8 cellular contexts compared by ENCODE assay signal in genomic region chr11:118610773-118611432, GRCh38. TPM values are rescaled to one million over a fixed set of nuclear protein-coding genes. Genes with fewer than 3 reads are reported as not detected.
A peak's percentile ranks its signal among the peaks of the same experiment; 100 is the strongest.
DNase-seq lines count a peak whose midpoint lies in the region; FAIRE-seq and TF ChIP-seq lines count a peak whose summit lies in the region.

No MANE protein-coding gene starts in this region.

- no peak overlapping the region for H3K9ac ChIP-seq in H1 (replicated peaks in 1 of 4; ENCODE audit: extremely low read depth in 1 of 4, low read depth in 3 of 4, low read length in 3 of 4)

- no peak for TF ChIP-seq POLR2A in NB4 (IDR thresholded peaks at IDR 0.05; ENCODE audit: extremely low read depth, insufficient read length)
- no peak for TF ChIP-seq POLR2A in H1 (IDR thresholded peaks at IDR 0.05; ENCODE audit: control extremely low read depth in 1 of 2, low read depth in 2 of 2, low read length in 2 of 2)

- H3K9me3 ChIP-seq in H1 (ENCODE audit: insufficient read depth in 2 of 2, low read depth in 1 of 2, low read length in 1 of 2) (no peaks in the 10 kb centered on the region; a peak in 1 of 4 replicates), mesodermal cell (ENCODE audit: control insufficient read depth, low read length) (no peaks in the 10 kb centered on the region)

- H3K56ac ChIP-seq in H1 (replicated peaks; ENCODE audit: insufficient read length, low read depth, low read length) = no peak overlapping the region

- H2AK5ac ChIP-seq in H1 (ENCODE audit: low read depth, low read length) = no peak overlapping the region

- FAIRE-seq in H1 (lab: Jason Lieb, UNC) = no peak

- peaks cover 0 to 12% (median 0%) of the 10 kb centered on the region in 4 experiments; a peak in 1 of 8 replicates for H3K36me3 ChIP-seq in H1 (ENCODE audit: control insufficient read depth in 2 of 4, insufficient read depth in 4 of 4, low read length in 3 of 4)
- peaks cover 19% of the 10 kb centered on the region for H3K36me3 ChIP-seq in mesodermal cell (ENCODE audit: control insufficient read depth, insufficient read depth, low read length)

- no peak overlapping the region for H2BK5ac ChIP-seq in H1 (ENCODE audit: low read depth, low read length)

- H3K4ac ChIP-seq in H1 (replicated peaks; ENCODE audit: insufficient read length, low read depth, low read length) = no peak overlapping the region

- 4 to 100% methylated on average over 2 to 36 of the region's 54 CpGs for WGBS in H1 (ENCODE audit: extremely low coverage in 1 of 2, insufficient coverage in 1 of 2, insufficient read length in 1 of 2, insufficient replicate concordance in 2 of 2, low coverage in 1 of 2, low lambda C conversion rate in 2 of 2, missing lambda C conversion rate in 1 of 2), 2 experiments
- WGBS in mesodermal cell (ENCODE audit: insufficient coverage in 2 of 2), 2 experiments = 3 to 4% methylated on average over 40 to 43 of the region's 54 CpGs

- H3K4me1 ChIP-seq in H1 (replicated peaks in 1 of 4; ENCODE audit: control insufficient read depth in 3 of 4, insufficient read depth in 4 of 4, low read length in 3 of 4) (peaks cover 24 to 59% (median 33%) of the 10 kb centered on the region in 4 experiments), mesodermal cell (ENCODE audit: control insufficient read depth, insufficient read depth, low read length, poor library complexity, severe bottlenecking) (peaks cover 58% of the 10 kb centered on the region)

- no peak for TF ChIP-seq EP300 in H1 (IDR thresholded peaks at IDR 0.05; ENCODE audit: borderline replicate concordance in 1 of 2, low read depth in 2 of 2, low read length in 2 of 2)

- TF ChIP-seq CTCF in NB4 (IDR thresholded peaks at IDR 0.05; ENCODE audit: low read depth, low read length) (peak; percentile 83), H1 (IDR thresholded peaks at IDR 0.05; ENCODE audit: control extremely low read depth in 1 of 3, insufficient read depth in 1 of 3, low read depth in 1 of 3, low read length in 3 of 3) (peak; percentile 91 to 96 (median 91))

- no peak overlapping the region for H4K5ac ChIP-seq in H1 (ENCODE audit: insufficient read length, low read depth, low read length)

- H3K4me2 ChIP-seq in H1 (ENCODE audit: insufficient read depth in 1 of 2, low read depth in 2 of 2, low read length in 2 of 2) = peak overlapping the region; percentile 83

- no peak overlapping the region for H2BK20ac ChIP-seq in H1 (ENCODE audit: low read length)

- H4K8ac ChIP-seq in H1 (ENCODE audit: extremely low read depth, insufficient read depth, low read length) = no peak overlapping the region

- CTCF ChIA-PET in H1 (lab: Charles Lee; ENCODE audit: partially characterized antibody) = interaction anchor here (1.0 to 25.3 kb wide), 11 partner anchors 12 to 317 kb away, joined by 3 to 435 read pairs (median 22); no protein-coding TSS in a partner anchor

- H3K23ac ChIP-seq in H1 (ENCODE audit: insufficient read length) = no peak overlapping the region

- no peak overlapping the region for H3K14ac ChIP-seq in H1 (ENCODE audit: insufficient read length)

- H2AFZ ChIP-seq in H1 (ENCODE audit: low read length) = no peak overlapping the region

- peaks cover 42 to 57% (median 52%) of the 10 kb centered on the region in 4 experiments for H3K27me3 ChIP-seq in H1 (replicated peaks in 1 of 4; ENCODE audit: control insufficient read depth in 3 of 4, extremely low read depth in 1 of 4, insufficient read depth in 3 of 4, low read length in 3 of 4)

- TF ChIP-seq RAD21 in H1 (IDR thresholded peaks at IDR 0.05 in 1 of 2, conservative IDR thresholded peaks at IDR 0.05 in 1 of 2; ENCODE audit: low read depth in 2 of 2, low read length in 2 of 2) = peak; percentile 67 to 79; a peak in 3 of 4 replicates

- H3K23me2 ChIP-seq in H1 (ENCODE audit: low read depth, low read length) = peaks cover 32% of the 10 kb centered on the region; the same call in 1 of the 2 replicates

- no peak overlapping the region for H2BK12ac ChIP-seq in H1 (ENCODE audit: low read depth, low read length)

- no peak overlapping the region for H3K27ac ChIP-seq in H1 (ENCODE audit: low read depth, low read length)
- no peak overlapping the region for H3K27ac ChIP-seq in mesodermal cell (ENCODE audit: low read depth, low read length, severe bottlenecking)

- POLR2A ChIA-PET in H1 (lab: Charles Lee; ENCODE audit: partially characterized antibody) = interaction anchor here (1.1 to 28.7 kb wide), 5 partner anchors 9 to 182 kb away, joined by 3 to 574 read pairs (median 13); no protein-coding TSS in a partner anchor

- no peak overlapping the region for H3K4me3 ChIP-seq in NB4 (ENCODE audit: low read depth, low read length)
- peak overlapping the region; percentile 14 to 66 (median 48); a peak in 7 of 8 replicates for H3K4me3 ChIP-seq in H1 (ENCODE audit: extremely low read depth in 1 of 4, insufficient read depth in 2 of 4, low read depth in 3 of 4, low read length in 4 of 4)
- H3K4me3 ChIP-seq in mesodermal cell (ENCODE audit: extremely low read depth, insufficient read depth, low read length, poor library complexity, severe bottlenecking) = peak overlapping the region; percentile 67

- no peak overlapping the region for H2BK15ac ChIP-seq in H1 (ENCODE audit: low read length)

- no peak overlapping the region for H4K91ac ChIP-seq in H1 (replicated peaks; ENCODE audit: insufficient read length, low read length)

- H3K79me1 ChIP-seq in H1 (ENCODE audit: low read depth, low read length) = no peaks in the 10 kb centered on the region

- H2BK120ac ChIP-seq in H1 (replicated peaks; ENCODE audit: low read depth, low read length) = no peak overlapping the region

- H4K20me1 ChIP-seq in H1 (replicated peaks in 1 of 2; ENCODE audit: control insufficient read depth in 1 of 2, insufficient read depth in 2 of 2, low read length in 2 of 2) = peaks cover 0 to 7% of the 10 kb centered on the region in 2 experiments

- H3K18ac ChIP-seq in H1 (ENCODE audit: extremely low read depth, low read length) = no peak overlapping the region

- H3K79me2 ChIP-seq in H1 (ENCODE audit: control insufficient read depth in 1 of 2, insufficient read depth in 2 of 2, low read length in 2 of 2) = no peaks in the 10 kb centered on the region

- peak; percentile 27 for DNase-seq in NK-92 treated with Interleukin-12 subunit alpha and Interleukin-12 subunit beta, amount 100 ng/mL, for 24 hours (lab: John Stamatoyannopoulos, UW)
- DNase-seq in NK-92 (lab: John Stamatoyannopoulos, UW; ENCODE audit: unreplicated experiment) (no peak), NB4 (ENCODE audit: low read depth) (peak; percentile 79), H1 (ENCODE audit: low read depth in 1 of 2, low spot score in 2 of 2) (peak; percentile 60 to 98), occipital lobe (lab: John Stamatoyannopoulos, UW) (no peak)
- peak; percentile 61 for DNase-seq in activated CD8-positive, alpha-beta memory T cell treated with anti-CD3 and anti-CD28 coated beads, Interleukin-2, amount 50 U/mL, for 1 hour (ENCODE audit: extremely low read depth)
- DNase-seq in stimulated activated CD8-positive, alpha-beta memory T cell treated with anti-CD3 and anti-CD28 coated beads, Interleukin-2, amount 100 ng/mL, for 1 hour (ENCODE audit: low read depth in 2 of 2) = peak; percentile 72 to 78

TF ChIP-seq in H1, 55 proteins besides CTCF, POLR2A, EP300 and RAD21 (continues in another document):
- peak in 1 of 2 experiments; percentile 46; a peak in 1 of 4 replicates for TF ChIP-seq SIN3A (conservative IDR thresholded peaks at IDR 0.05 in 1 of 2, IDR thresholded peaks at IDR 0.05 in 1 of 2; ENCODE audit: low read depth in 1 of 2, low read length in 2 of 2)
- TF ChIP-seq SUZ12 (IDR thresholded peaks at IDR 0.05; ENCODE audit: low read length) = no peak; the same call in 1 of the 2 replicates

RNA-seq across cellular contexts. Expression of gene PHLDB1, which starts 3.5 kb away (rescaled TPM):
- total RNA-seq in H1 (2021; fragmentation: NEBNext Ultra II Directional; extraction: Animal tissue kit (Norgen Biotek cat#: 25700)) = 74.8 and 74.9 TPM in 2 replicates
- 53.9 and 70.6 TPM in 2 replicates for polyA plus RNA-seq in H1 (2011; rRNA removed)
- polyA plus RNA-seq in H1 (2011; cell fraction: cytosol; rRNA removed) = 66.4 TPM
- polyA plus RNA-seq in H1 (2011; cell fraction: nucleus; rRNA removed) = 211 TPM
- polyA plus RNA-seq in H1 (2012, experiment 1 of 2) = 47.2 to 67.0 TPM (median 64.5 TPM) in 4 replicates
- 57.7 TPM for polyA plus RNA-seq in H1 (2012, experiment 2 of 2)
- polyA plus RNA-seq in H1 (2013, experiment 1 of 2) = 44.2 TPM
- 40.0 TPM for polyA plus RNA-seq in H1 (2013, experiment 2 of 2)
- polyA minus RNA-seq in H1 (2011; rRNA and poly(A)+ RNA removed) = 57.0 and 74.3 TPM in 2 replicates
- 57.3 TPM for polyA minus RNA-seq in H1 (2011; cell fraction: cytosol; rRNA and poly(A)+ RNA removed)
- polyA minus RNA-seq in H1 (2011; cell fraction: nucleus; rRNA and poly(A)+ RNA removed) = 100 TPM
- polyA plus RNA-seq in mesodermal cell (2013, experiment 1 of 2) = 95.0 TPM
- 74.6 TPM for polyA plus RNA-seq in mesodermal cell (2013, experiment 2 of 2)
- total RNA-seq in occipital lobe = 65.8 TPM

RNA-seq across cellular contexts. Expression of gene ARCN1, which starts 38.7 kb away (rescaled TPM):
- total RNA-seq in H1 (2021; fragmentation: NEBNext Ultra II Directional; extraction: Animal tissue kit (Norgen Biotek cat#: 25700)) = 132 and 137 TPM in 2 replicates
- 82.1 and 146 TPM in 2 replicates for polyA plus RNA-seq in H1 (2011; rRNA removed)
- 116 TPM for polyA plus RNA-seq in H1 (2011; cell fraction: cytosol; rRNA removed)
- 39.9 TPM for polyA plus RNA-seq in H1 (2011; cell fraction: nucleus; rRNA removed)
- 85.3 to 107 TPM (median 98.7 TPM) in 4 replicates for polyA plus RNA-seq in H1 (2012, experiment 1 of 2)
- polyA plus RNA-seq in H1 (2012, experiment 2 of 2) = 13.3 TPM
- 103 TPM for polyA plus RNA-seq in H1 (2013, experiment 1 of 2)
- 99.4 TPM for polyA plus RNA-seq in H1 (2013, experiment 2 of 2)
- polyA minus RNA-seq in H1 (2011; rRNA and poly(A)+ RNA removed) = 135 and 136 TPM in 2 replicates
- 75.7 TPM for polyA minus RNA-seq in H1 (2011; cell fraction: cytosol; rRNA and poly(A)+ RNA removed)
- polyA minus RNA-seq in H1 (2011; cell fraction: nucleus; rRNA and poly(A)+ RNA removed) = 32.1 TPM
- polyA plus RNA-seq in mesodermal cell (2013, experiment 1 of 2) = 239 TPM
- 232 TPM for polyA plus RNA-seq in mesodermal cell (2013, experiment 2 of 2)
- 73.9 TPM for total RNA-seq in occipital lobe

RNA-seq across cellular contexts. Expression of gene IFT46, which starts 45.2 kb away (rescaled TPM):
- total RNA-seq in H1 (2021; fragmentation: NEBNext Ultra II Directional; extraction: Animal tissue kit (Norgen Biotek cat#: 25700)) = 11.2 and 11.5 TPM in 2 replicates
- polyA plus RNA-seq in H1 (2011; rRNA removed) = 10.3 and 12.3 TPM in 2 replicates
- polyA plus RNA-seq in H1 (2011; cell fraction: cytosol; rRNA removed) = 14.9 TPM
- polyA plus RNA-seq in H1 (2011; cell fraction: nucleus; rRNA removed) = 8.9 TPM
- polyA plus RNA-seq in H1 (2012, experiment 1 of 2) = 6.6 to 9.9 TPM (median 8.1 TPM) in 4 replicates
- 5.2 TPM for polyA plus RNA-seq in H1 (2012, experiment 2 of 2)
- 8.8 TPM for polyA plus RNA-seq in H1 (2013, experiment 1 of 2)
- 9.4 TPM for polyA plus RNA-seq in H1 (2013, experiment 2 of 2)
- 14.8 and 15.0 TPM in 2 replicates for polyA minus RNA-seq in H1 (2011; rRNA and poly(A)+ RNA removed)
- polyA minus RNA-seq in H1 (2011; cell fraction: cytosol; rRNA and poly(A)+ RNA removed) = 5.4 TPM
- 7.8 TPM for polyA minus RNA-seq in H1 (2011; cell fraction: nucleus; rRNA and poly(A)+ RNA removed)
- polyA plus RNA-seq in mesodermal cell (2013, experiment 1 of 2) = 19.8 TPM
- 22.0 TPM for polyA plus RNA-seq in mesodermal cell (2013, experiment 2 of 2)
- total RNA-seq in occipital lobe = 51.9 TPM

Comparison
In these comparisons a context has a peak if more than half of its experiments do, and no peak if none do; other contexts are left out.
1. DNase-seq: peak in NK-92 treated with Interleukin-12 subunit alpha and Interleukin-12 subunit beta, amount 100 ng/mL, for 24 hours (single experiment), NB4 (single experiment), activated CD8-positive, alpha-beta memory T cell treated with anti-CD3 and anti-CD28 coated beads, Interleukin-2, amount 50 U/mL, for 1 hour (single experiment), H1 (2 of 2) and stimulated activated CD8-positive, alpha-beta memory T cell treated with anti-CD3 and anti-CD28 coated beads, Interleukin-2, amount 100 ng/mL, for 1 hour (2 of 2); none in NK-92 (single experiment) and occipital lobe (single experiment).